Comparison of ENCODE assay signal across 16 cellular contexts in the genomic region with DNA sequence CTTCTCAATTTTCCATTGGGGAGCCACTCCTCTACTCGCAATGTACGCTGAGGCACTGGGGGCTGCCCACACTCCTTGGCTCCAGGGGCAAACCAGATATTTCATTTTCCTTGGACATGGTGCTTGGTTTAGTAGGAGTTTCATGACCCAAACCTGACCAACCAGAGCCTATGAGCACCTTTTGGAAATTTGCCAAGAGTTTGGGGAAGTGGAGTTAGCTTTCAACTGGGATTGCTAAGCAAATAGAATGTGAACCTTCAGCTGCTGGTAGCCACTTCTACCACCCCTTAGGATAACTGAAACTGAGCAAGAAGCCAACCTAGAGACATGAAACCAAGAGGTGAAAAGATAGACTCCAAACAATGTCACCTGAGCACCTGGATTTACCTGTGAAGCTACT.
"Had no signal": no experiment of that assay in that cellular context is flagged by ENCODE, and none has a peak within 500 bp of the region (broad histone marks: within the 10 kb centered on the region; RNA-seq: fewer than 3 reads in every experiment).

No MANE protein-coding gene starts in this region.

- DNase-seq: activated CD4-positive, alpha-beta T cell treated with anti-CD3 and anti-CD28 coated beads, Interleukin-2, amount 50 U/mL, for 4 hours; activated gamma-delta T cell treated with Interleukin-2 at 50 U/mL for 16 hours; amniotic stem cell; dermis blood vessel endothelial cell; effector memory CD4-positive, alpha-beta T cell; esophagus squamous epithelium; immature natural killer cell; kidney glomerular epithelial cell; left ventricle myocardium superior; nephron progenitor cell; nucleus accumbens; retina; stimulated activated naive B cell treated with anti-CD40 and anti-IgM and Interleukin-4, amounts not matched to agents 10 μg/mL and 1 μg/mL and 100 μg/mL, for 72 hours; WERI-Rb-1 had no signal

- ATAC-seq: activated naive CD4-positive, alpha-beta T cell treated with anti-CD3 and anti-CD28 coated beads, Interleukin-2, amount 50 U/mL, for 72 hours; left ventricle myocardium superior; stimulated activated naive B cell treated with anti-CD40 and anti-IgM and Interleukin-4, amounts not matched to agents 10 μg/mL and 1 μg/mL and 100 μg/mL, for 72 hours had no signal

- H3K4me3 ChIP-seq: cardiac muscle cell, esophagus squamous epithelium had no signal

- H3K27ac ChIP-seq: cardiac muscle cell, esophagus squamous epithelium, WERI-Rb-1 had no signal

- H3K36me3 ChIP-seq: cardiac muscle cell, esophagus squamous epithelium, WERI-Rb-1 had no signal

- H3K9me3 ChIP-seq: esophagus squamous epithelium had no signal

- H3K27me3 ChIP-seq: cardiac muscle cell, esophagus squamous epithelium had no signal
